1 cellular context compared by ENCODE assay signal in the genomic region with DNA sequence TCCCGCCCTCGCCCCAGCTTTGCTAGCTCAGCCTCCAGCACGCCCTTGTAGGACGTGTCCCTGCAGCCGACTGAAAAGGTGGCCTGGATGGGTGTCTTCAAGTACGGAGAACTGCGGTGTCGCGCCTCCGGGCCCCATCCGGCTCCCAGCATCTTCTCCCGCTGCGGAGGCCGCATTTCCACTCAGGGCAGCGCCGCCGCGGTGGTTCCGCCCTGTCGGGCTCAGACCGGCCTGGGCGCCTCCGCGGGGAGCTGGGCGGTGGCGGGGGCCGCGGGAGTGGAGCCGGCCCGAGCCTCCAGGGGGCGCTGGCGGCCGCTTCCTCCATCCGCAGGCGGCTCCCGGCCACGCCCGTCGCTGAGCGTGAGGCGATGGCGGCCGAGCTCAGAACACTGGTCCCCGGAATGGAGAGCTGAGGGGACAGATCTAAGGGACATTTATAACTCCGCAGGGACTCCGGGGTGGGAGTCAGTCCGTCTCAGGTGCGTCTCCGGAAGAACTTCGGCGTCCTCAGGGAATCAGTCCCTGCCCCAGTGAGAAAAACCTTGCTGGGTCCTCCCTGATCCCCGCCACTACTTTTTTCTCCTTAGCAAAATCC.
A peak's percentile ranks its signal among the peaks of the same experiment; 100 is the strongest.
TF ChIP-seq lines count a peak whose summit lies in the region.

No MANE protein-coding gene starts in this region.

TF ChIP-seq in K562, 482 proteins besides CTCF, POLR2A, EP300 and RAD21 (continues in another document):
- no peak for TF ChIP-seq MCM5 (IDR thresholded peaks at IDR 0.05; ENCODE audit: low read depth)
- no peak for TF ChIP-seq ZNF354B (CRISPR knock-in tag; IDR thresholded peaks at IDR 0.05)
- peak; percentile 6; the same call in 1 of the 2 replicates for TF ChIP-seq SP1 (CRISPR knock-in tag; IDR thresholded peaks at IDR 0.05)
- TF ChIP-seq HNRNPL (IDR thresholded peaks at IDR 0.05; ENCODE audit: low read depth, low read length), result no peak
- TF ChIP-seq LCOR (CRISPR knock-in tag; IDR thresholded peaks at IDR 0.05), result 0 out of 2 replicates have a peak, but pooled peaks have one; percentile 68
- TF ChIP-seq ZZZ3 (IDR thresholded peaks at IDR 0.05), result no peak
- TF ChIP-seq PHB2 (IDR thresholded peaks at IDR 0.05; ENCODE audit: low read depth), result no peak
- TF ChIP-seq, protein P1, sequence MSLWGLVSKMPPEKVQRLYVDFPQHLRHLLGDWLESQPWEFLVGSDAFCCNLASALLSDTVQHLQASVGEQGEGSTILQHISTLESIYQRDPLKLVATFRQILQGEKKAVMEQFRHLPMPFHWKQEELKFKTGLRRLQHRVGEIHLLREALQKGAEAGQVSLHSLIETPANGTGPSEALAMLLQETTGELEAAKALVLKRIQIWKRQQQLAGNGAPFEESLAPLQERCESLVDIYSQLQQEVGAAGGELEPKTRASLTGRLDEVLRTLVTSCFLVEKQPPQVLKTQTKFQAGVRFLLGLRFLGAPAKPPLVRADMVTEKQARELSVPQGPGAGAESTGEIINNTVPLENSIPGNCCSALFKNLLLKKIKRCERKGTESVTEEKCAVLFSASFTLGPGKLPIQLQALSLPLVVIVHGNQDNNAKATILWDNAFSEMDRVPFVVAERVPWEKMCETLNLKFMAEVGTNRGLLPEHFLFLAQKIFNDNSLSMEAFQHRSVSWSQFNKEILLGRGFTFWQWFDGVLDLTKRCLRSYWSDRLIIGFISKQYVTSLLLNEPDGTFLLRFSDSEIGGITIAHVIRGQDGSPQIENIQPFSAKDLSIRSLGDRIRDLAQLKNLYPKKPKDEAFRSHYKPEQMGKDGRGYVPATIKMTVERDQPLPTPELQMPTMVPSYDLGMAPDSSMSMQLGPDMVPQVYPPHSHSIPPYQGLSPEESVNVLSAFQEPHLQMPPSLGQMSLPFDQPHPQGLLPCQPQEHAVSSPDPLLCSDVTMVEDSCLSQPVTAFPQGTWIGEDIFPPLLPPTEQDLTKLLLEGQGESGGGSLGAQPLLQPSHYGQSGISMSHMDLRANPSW (CRISPR knock-in tag; IDR thresholded peaks at IDR 0.05), result 0 out of 2 replicates have a peak, but pooled peaks have one; percentile 65
- TF ChIP-seq ZKSCAN1 (IDR thresholded peaks at IDR 0.05; ENCODE audit: low read depth, low read length), result no peak
- TF ChIP-seq YBX1 (IDR thresholded peaks at IDR 0.05), result no peak
- TF ChIP-seq TARDBP (IDR thresholded peaks at IDR 0.05), result 0 out of 2 replicates have a peak, but pooled peaks have one; percentile 43
- TF ChIP-seq ETV1 (tag; conservative IDR thresholded peaks at IDR 0.05; ENCODE audit: low read depth), result no peak
- no peak for TF ChIP-seq GTF2A2 (tag; IDR thresholded peaks at IDR 0.05)
- TF ChIP-seq, protein P2, sequence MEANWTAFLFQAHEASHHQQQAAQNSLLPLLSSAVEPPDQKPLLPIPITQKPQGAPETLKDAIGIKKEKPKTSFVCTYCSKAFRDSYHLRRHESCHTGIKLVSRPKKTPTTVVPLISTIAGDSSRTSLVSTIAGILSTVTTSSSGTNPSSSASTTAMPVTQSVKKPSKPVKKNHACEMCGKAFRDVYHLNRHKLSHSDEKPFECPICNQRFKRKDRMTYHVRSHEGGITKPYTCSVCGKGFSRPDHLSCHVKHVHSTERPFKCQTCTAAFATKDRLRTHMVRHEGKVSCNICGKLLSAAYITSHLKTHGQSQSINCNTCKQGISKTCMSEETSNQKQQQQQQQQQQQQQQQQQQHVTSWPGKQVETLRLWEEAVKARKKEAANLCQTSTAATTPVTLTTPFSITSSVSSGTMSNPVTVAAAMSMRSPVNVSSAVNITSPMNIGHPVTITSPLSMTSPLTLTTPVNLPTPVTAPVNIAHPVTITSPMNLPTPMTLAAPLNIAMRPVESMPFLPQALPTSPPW (CRISPR knock-in tag; IDR thresholded peaks at IDR 0.05), result peak; percentile 25; the same call in 1 of the 2 replicates
- 0 out of 2 replicates have a peak, but pooled peaks have one; percentile 22 for TF ChIP-seq HCFC1 (IDR thresholded peaks at IDR 0.05; ENCODE audit: low read depth, low read length)
- peak; percentile 68 for TF ChIP-seq CXXC5 (CRISPR knock-in tag; IDR thresholded peaks at IDR 0.05)
- TF ChIP-seq STAT5B (CRISPR knock-in tag; IDR thresholded peaks at IDR 0.05), result no peak
- TF ChIP-seq HIVEP1 (CRISPR knock-in tag; IDR thresholded peaks at IDR 0.05), result 0 out of 2 replicates have a peak, but pooled peaks have one; percentile 18
- TF ChIP-seq, protein P3, sequence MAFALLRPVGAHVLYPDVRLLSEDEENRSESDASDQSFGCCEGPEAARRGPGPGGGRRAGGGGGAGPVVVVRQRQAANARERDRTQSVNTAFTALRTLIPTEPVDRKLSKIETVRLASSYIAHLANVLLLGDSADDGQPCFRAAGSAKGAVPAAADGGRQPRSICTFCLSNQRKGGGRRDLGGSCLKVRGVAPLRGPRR (CRISPR knock-in tag; IDR thresholded peaks at IDR 0.05), result no peak
- no peak for TF ChIP-seq KAT2B (IDR thresholded peaks at IDR 0.05; ENCODE audit: low read depth, low read length)
- TF ChIP-seq, protein P4, sequence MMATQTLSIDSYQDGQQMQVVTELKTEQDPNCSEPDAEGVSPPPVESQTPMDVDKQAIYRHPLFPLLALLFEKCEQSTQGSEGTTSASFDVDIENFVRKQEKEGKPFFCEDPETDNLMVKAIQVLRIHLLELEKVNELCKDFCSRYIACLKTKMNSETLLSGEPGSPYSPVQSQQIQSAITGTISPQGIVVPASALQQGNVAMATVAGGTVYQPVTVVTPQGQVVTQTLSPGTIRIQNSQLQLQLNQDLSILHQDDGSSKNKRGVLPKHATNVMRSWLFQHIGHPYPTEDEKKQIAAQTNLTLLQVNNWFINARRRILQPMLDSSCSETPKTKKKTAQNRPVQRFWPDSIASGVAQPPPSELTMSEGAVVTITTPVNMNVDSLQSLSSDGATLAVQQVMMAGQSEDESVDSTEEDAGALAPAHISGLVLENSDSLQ (IDR thresholded peaks at IDR 0.05), result no peak
- peak; percentile 45; the same call in 1 of the 2 replicates for TF ChIP-seq SAFB (IDR thresholded peaks at IDR 0.05; ENCODE audit: borderline replicate concordance, low read depth, low read length)
- no peak for TF ChIP-seq NR4A1 (CRISPR knock-in tag; IDR thresholded peaks at IDR 0.05)
- 0 out of 2 replicates have a peak, but pooled peaks have one; percentile 29 for TF ChIP-seq NR4A1 (tag; IDR thresholded peaks at IDR 0.05)
- no peak for TF ChIP-seq ZNF766 (CRISPR knock-in tag; conservative IDR thresholded peaks at IDR 0.05)
- TF ChIP-seq L3MBTL2 (IDR thresholded peaks at IDR 0.05), result peak; percentile 84
- TF ChIP-seq FOXK2 (conservative IDR thresholded peaks at IDR 0.05 in 1 of 2, IDR thresholded peaks at IDR 0.05 in 1 of 2; ENCODE audit: low read depth in 2 of 2), result no peak
- TF ChIP-seq NRF1 (conservative IDR thresholded peaks at IDR 0.05 in 1 of 2, IDR thresholded peaks at IDR 0.05 in 1 of 2), result peak; percentile 48 to 56; a peak in 3 of 4 replicates
- TF ChIP-seq SPI1 (IDR thresholded peaks at IDR 0.05; ENCODE audit: borderline replicate concordance, low read depth, low read length), result no peak
- no peak for TF ChIP-seq ZNF436 (CRISPR knock-in tag; IDR thresholded peaks at IDR 0.05)
- TF ChIP-seq FOXK1 (CRISPR knock-in tag; IDR thresholded peaks at IDR 0.05; ENCODE audit: borderline replicate concordance), result no peak
- TF ChIP-seq, protein P5, sequence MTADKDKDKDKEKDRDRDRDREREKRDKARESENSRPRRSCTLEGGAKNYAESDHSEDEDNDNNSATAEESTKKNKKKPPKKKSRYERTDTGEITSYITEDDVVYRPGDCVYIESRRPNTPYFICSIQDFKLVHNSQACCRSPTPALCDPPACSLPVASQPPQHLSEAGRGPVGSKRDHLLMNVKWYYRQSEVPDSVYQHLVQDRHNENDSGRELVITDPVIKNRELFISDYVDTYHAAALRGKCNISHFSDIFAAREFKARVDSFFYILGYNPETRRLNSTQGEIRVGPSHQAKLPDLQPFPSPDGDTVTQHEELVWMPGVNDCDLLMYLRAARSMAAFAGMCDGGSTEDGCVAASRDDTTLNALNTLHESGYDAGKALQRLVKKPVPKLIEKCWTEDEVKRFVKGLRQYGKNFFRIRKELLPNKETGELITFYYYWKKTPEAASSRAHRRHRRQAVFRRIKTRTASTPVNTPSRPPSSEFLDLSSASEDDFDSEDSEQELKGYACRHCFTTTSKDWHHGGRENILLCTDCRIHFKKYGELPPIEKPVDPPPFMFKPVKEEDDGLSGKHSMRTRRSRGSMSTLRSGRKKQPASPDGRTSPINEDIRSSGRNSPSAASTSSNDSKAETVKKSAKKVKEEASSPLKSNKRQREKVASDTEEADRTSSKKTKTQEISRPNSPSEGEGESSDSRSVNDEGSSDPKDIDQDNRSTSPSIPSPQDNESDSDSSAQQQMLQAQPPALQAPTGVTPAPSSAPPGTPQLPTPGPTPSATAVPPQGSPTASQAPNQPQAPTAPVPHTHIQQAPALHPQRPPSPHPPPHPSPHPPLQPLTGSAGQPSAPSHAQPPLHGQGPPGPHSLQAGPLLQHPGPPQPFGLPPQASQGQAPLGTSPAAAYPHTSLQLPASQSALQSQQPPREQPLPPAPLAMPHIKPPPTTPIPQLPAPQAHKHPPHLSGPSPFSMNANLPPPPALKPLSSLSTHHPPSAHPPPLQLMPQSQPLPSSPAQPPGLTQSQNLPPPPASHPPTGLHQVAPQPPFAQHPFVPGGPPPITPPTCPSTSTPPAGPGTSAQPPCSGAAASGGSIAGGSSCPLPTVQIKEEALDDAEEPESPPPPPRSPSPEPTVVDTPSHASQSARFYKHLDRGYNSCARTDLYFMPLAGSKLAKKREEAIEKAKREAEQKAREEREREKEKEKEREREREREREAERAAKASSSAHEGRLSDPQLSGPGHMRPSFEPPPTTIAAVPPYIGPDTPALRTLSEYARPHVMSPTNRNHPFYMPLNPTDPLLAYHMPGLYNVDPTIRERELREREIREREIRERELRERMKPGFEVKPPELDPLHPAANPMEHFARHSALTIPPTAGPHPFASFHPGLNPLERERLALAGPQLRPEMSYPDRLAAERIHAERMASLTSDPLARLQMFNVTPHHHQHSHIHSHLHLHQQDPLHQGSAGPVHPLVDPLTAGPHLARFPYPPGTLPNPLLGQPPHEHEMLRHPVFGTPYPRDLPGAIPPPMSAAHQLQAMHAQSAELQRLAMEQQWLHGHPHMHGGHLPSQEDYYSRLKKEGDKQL (CRISPR knock-in tag; IDR thresholded peaks at IDR 0.05; ENCODE audit: borderline replicate concordance), result 0 out of 2 replicates have a peak, but pooled peaks have one; percentile 60
- TF ChIP-seq, protein P6, sequence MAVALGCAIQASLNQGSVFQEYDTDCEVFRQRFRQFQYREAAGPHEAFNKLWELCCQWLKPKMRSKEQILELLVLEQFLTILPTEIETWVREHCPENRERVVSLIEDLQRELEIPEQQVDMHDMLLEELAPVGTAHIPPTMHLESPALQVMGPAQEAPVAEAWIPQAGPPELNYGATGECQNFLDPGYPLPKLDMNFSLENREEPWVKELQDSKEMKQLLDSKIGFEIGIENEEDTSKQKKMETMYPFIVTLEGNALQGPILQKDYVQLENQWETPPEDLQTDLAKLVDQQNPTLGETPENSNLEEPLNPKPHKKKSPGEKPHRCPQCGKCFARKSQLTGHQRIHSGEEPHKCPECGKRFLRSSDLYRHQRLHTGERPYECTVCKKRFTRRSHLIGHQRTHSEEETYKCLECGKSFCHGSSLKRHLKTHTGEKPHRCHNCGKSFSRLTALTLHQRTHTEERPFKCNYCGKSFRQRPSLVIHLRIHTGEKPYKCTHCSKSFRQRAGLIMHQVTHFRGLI (CRISPR knock-in tag; IDR thresholded peaks at IDR 0.05), result no peak
- TF ChIP-seq HDAC2 (IDR thresholded peaks at IDR 0.05), result no peak
- no peak for TF ChIP-seq ZNF408 (CRISPR knock-in tag; IDR thresholded peaks at IDR 0.05; ENCODE audit: low read depth)
- TF ChIP-seq SMAD3 (CRISPR knock-in tag; conservative IDR thresholded peaks at IDR 0.05), result no peak
- no peak for TF ChIP-seq CAMTA2 (CRISPR knock-in tag; conservative IDR thresholded peaks at IDR 0.05)
- TF ChIP-seq, protein P7, sequence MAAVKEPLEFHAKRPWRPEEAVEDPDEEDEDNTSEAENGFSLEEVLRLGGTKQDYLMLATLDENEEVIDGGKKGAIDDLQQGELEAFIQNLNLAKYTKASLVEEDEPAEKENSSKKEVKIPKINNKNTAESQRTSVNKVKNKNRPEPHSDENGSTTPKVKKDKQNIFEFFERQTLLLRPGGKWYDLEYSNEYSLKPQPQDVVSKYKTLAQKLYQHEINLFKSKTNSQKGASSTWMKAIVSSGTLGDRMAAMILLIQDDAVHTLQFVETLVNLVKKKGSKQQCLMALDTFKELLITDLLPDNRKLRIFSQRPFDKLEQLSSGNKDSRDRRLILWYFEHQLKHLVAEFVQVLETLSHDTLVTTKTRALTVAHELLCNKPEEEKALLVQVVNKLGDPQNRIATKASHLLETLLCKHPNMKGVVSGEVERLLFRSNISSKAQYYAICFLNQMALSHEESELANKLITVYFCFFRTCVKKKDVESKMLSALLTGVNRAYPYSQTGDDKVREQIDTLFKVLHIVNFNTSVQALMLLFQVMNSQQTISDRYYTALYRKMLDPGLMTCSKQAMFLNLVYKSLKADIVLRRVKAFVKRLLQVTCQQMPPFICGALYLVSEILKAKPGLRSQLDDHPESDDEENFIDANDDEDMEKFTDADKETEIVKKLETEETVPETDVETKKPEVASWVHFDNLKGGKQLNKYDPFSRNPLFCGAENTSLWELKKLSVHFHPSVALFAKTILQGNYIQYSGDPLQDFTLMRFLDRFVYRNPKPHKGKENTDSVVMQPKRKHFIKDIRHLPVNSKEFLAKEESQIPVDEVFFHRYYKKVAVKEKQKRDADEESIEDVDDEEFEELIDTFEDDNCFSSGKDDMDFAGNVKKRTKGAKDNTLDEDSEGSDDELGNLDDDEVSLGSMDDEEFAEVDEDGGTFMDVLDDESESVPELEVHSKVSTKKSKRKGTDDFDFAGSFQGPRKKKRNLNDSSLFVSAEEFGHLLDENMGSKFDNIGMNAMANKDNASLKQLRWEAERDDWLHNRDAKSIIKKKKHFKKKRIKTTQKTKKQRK (IDR thresholded peaks at IDR 0.05; ENCODE audit: borderline replicate concordance, low read depth, low read length), result no peak
- TF ChIP-seq NR1H2 (CRISPR knock-in tag; IDR thresholded peaks at IDR 0.05), result no peak
- TF ChIP-seq KLF1 (tag; IDR thresholded peaks at IDR 0.05), result peak; percentile 86
- TF ChIP-seq MEIS2 (IDR thresholded peaks at IDR 0.05; ENCODE audit: partially characterized antibody), result no peak
- TF ChIP-seq MYNN (IDR thresholded peaks at IDR 0.05), result no peak
- no peak for TF ChIP-seq MYNN (CRISPR knock-in tag; IDR thresholded peaks at IDR 0.05)
- no peak for TF ChIP-seq MBD2 (IDR thresholded peaks at IDR 0.05; ENCODE audit: borderline replicate concordance, low read depth)
- TF ChIP-seq ZNF41 (CRISPR knock-in tag; conservative IDR thresholded peaks at IDR 0.05), result peak; percentile 6; the same call in 1 of the 2 replicates
